26 cellular contexts compared by ENCODE assay signal in genomic region chr22:41876275-41876674, GRCh38. TPM values are rescaled to one million over a fixed set of nuclear protein-coding genes. Genes with fewer than 3 reads are reported as not detected.
A peak's percentile ranks its signal among the peaks of the same experiment; 100 is the strongest.
DNase-seq lines count a peak whose midpoint lies in the region; ATAC-seq and TF ChIP-seq lines count a peak whose summit lies in the region.
"Had no signal": no experiment of that assay in that cellular context is flagged by ENCODE, and none has a peak within 500 bp of the region (broad histone marks: within the 10 kb centered on the region; RNA-seq: fewer than 3 reads in every experiment).

No MANE protein-coding gene starts in this region.

- H3K36me3 Mint-ChIP-seq in activated CD4-positive, alpha-beta T cell treated with anti-CD3 and anti-CD28 coated beads for 36 hours (ENCODE audit: low read depth): peaks cover 83% of the 10 kb centered on the region
- H3K36me3 Mint-ChIP-seq in HFFc6 (ENCODE audit: low read depth): peaks cover 13% of the 10 kb centered on the region

- no peaks in the 10 kb centered on the region for H3K9me3 Mint-ChIP-seq in activated CD4-positive, alpha-beta T cell treated with anti-CD3 and anti-CD28 coated beads for 36 hours (ENCODE audit: low read depth)
- no peaks in the 10 kb centered on the region for H3K9me3 Mint-ChIP-seq in HFFc6
- H3K9me3 Mint-ChIP-seq: H9 had no signal

- TF ChIP-seq CTCF in HFFc6 (IDR thresholded peaks at IDR 0.05) (no peak), sigmoid colon (IDR thresholded peaks at IDR 0.05) (no peak), omental fat pad (IDR thresholded peaks at IDR 0.05) (no peak)

- CTCF ChIA-PET in activated CD4-positive, alpha-beta T cell treated with anti-CD3 and anti-CD28 coated beads for 36 hours (lab: Charles Lee): interaction anchor here (0.6 to 4.0 kb wide), 8 partner anchors 13 to 179 kb away, joined by 3 to 23 read pairs (median 5); partner anchors contain the start of gene CCDC134

- no peaks in the 10 kb centered on the region for H3K27me3 ChIP-seq in sigmoid colon
- H3K27me3 ChIP-seq: suprapubic skin had no signal

- TF ChIP-seq EP300 in sigmoid colon (IDR thresholded peaks at IDR 0.05): no peak

- POLR2A ChIA-PET in activated CD4-positive, alpha-beta T cell treated with anti-CD3 and anti-CD28 coated beads for 36 hours (lab: Charles Lee): interaction anchor here (0.6 to 3.4 kb wide), 6 partner anchors 14 to 318 kb away, joined by 3 to 57 read pairs (median 4); partner anchors contain the start of gene SREBF2

- no peak overlapping the region for H3K4me3 ChIP-seq in sigmoid colon
- H3K4me3 ChIP-seq: PC-9, suprapubic skin had no signal

- peak overlapping the region; percentile 66 for H3K4me3 Mint-ChIP-seq in activated CD4-positive, alpha-beta T cell treated with anti-CD3 and anti-CD28 coated beads for 36 hours
- H3K4me3 Mint-ChIP-seq in HFFc6: no peak overlapping the region
- H3K4me3 Mint-ChIP-seq: H9 had no signal

- H3K36me3 ChIP-seq in sigmoid colon: peaks cover 9 to 97% (median 29%) of the 10 kb centered on the region in 4 donors

- no peak overlapping the region for H3K27ac ChIP-seq in sigmoid colon
- H3K27ac ChIP-seq: PC-9, suprapubic skin had no signal

- WGBS in sigmoid colon, 2 donors: 85 to 94% methylated on average over 3 of the region's 3 CpGs

- no peaks in the 10 kb centered on the region for H3K4me1 ChIP-seq in sigmoid colon
- H3K4me1 ChIP-seq: Caco-2, suprapubic skin had no signal

- H3K4me1 Mint-ChIP-seq in activated CD4-positive, alpha-beta T cell treated with anti-CD3 and anti-CD28 coated beads for 36 hours: peaks cover 77% of the 10 kb centered on the region
- peaks cover 22% of the 10 kb centered on the region for H3K4me1 Mint-ChIP-seq in HFFc6 (ENCODE audit: low read depth)
- H3K4me1 Mint-ChIP-seq: H9 had no signal

- intact Hi-C loops in activated CD4-positive, alpha-beta T cell treated with anti-CD3 and anti-CD28 coated beads for 36 hours (cut with DNase I, micrococcal nuclease): loop anchor here in 1 of 2 experiments (5.0 kb wide), 1 partner anchor 36 kb away; no protein-coding TSS in a partner anchor
- intact Hi-C loops in sigmoid colon (cut with DNase I): no loop called here

- TF ChIP-seq POLR2A in sigmoid colon (IDR thresholded peaks at IDR 0.05): no peak

- H3K9me3 ChIP-seq in sigmoid colon: no peaks in the 10 kb centered on the region
- H3K9me3 ChIP-seq: Caco-2, suprapubic skin had no signal

- no peaks in the 10 kb centered on the region for H3K27me3 Mint-ChIP-seq in activated CD4-positive, alpha-beta T cell treated with anti-CD3 and anti-CD28 coated beads for 36 hours
- H3K27me3 Mint-ChIP-seq in HFFc6 (ENCODE audit: insufficient read depth): no peaks in the 10 kb centered on the region; the same call in none of the 2 replicates

- H3K27ac Mint-ChIP-seq in activated CD4-positive, alpha-beta T cell treated with anti-CD3 and anti-CD28 coated beads for 36 hours: peak overlapping the region; percentile 84
- no peak overlapping the region for H3K27ac Mint-ChIP-seq in HFFc6

- DNase-seq in activated CD4-positive, alpha-beta T cell treated with anti-CD3 and anti-CD28 coated beads for 36 hours: no peak
- DNase-seq in activated CD4-positive, alpha-beta T cell treated with anti-CD3 and anti-CD28 coated beads, Interleukin-2, amount 50 U/mL, for 4 hours: no peak
- DNase-seq in AG08395 (ENCODE audit: low spot score) (peak; percentile 36), HFFc6 (peak; percentile 3), dedifferentiated amniotic fluid mesenchymal stem cell (ENCODE audit: extremely low spot score) (peak; percentile 26), sigmoid colon (no peak), omental fat pad (ENCODE audit: low spot score) (no peak), NCI-H2107 (lab: John Stamatoyannopoulos, UW) (no peak)
- DNase-seq: 8988T; activated effector memory CD4-positive, alpha-beta T cell treated with anti-CD3 and anti-CD28 coated beads, Interleukin-2, amount 50 U/mL, for 16 hours; Caco-2; central memory CD4-positive, alpha-beta T cell; DMS79 treated with DMSO at 0.1 percent for 48 hours; H9; head of caudate nucleus; mammary epithelial cell; NCI-H1436; NCI-H2171; NCI-H524; PC-9; SHP77 had no signal

- no peak for ATAC-seq in activated CD4-positive, alpha-beta T cell treated with anti-CD3 and anti-CD28 coated beads for 36 hours
- no peak for ATAC-seq in omental fat pad (ENCODE audit: low FRiP score)

RNA-seq across cellular contexts. Expression of gene SHISA8, which starts 38.6 kb away (rescaled TPM):
- 1 to 10 TPM; 1.4 to 1.9 TPM for total RNA-seq in activated CD4-positive, alpha-beta T cell treated with anti-CD3 and anti-CD28 coated beads for 36 hours
- not detected for total RNA-seq in HFFc6 (2021; fragmentation: NEBNext Ultra II Directional; extraction: Animal tissue kit (Norgen Biotek cat#: 25700))
- not detected for total RNA-seq in sigmoid colon
- under 1 TPM in 1 of 3 donors, not detected in 2; 0.12 TPM for polyA plus RNA-seq in sigmoid colon
- not detected for total RNA-seq in omental fat pad
- total RNA-seq: dermis microvascular lymphatic vessel endothelial cell, fibroblast of villous mesenchyme, mammary epithelial cell, suprapubic skin, urinary bladder had no signal
- polyA plus RNA-seq: BJ, mammary epithelial cell, urinary bladder had no signal

RNA-seq across cellular contexts. Expression of gene SREBF2, which starts 43.4 kb away (rescaled TPM):
- 100 to 1,000 TPM; 101 to 105 TPM for total RNA-seq in activated CD4-positive, alpha-beta T cell treated with anti-CD3 and anti-CD28 coated beads for 36 hours
- total RNA-seq in HFFc6 (2021; fragmentation: NEBNext Ultra II Directional; extraction: Animal tissue kit (Norgen Biotek cat#: 25700)): 10 to 100 TPM; 29.3 to 42.1 (median 37.6) TPM
- total RNA-seq in sigmoid colon (10 to 100 TPM; 25.2 to 51.0 (median 33.4) TPM), omental fat pad (10 to 100 TPM; 26.3 to 63.5 (median 33.8) TPM)
- 100 to 1,000 TPM in 1 of 3 donors, 10 to 100 TPM in 2; 13.8 to 132 (median 15.3) TPM for polyA plus RNA-seq in sigmoid colon

RNA-seq across cellular contexts. Expression of gene TNFRSF13C, which starts 50.3 kb away (rescaled TPM):
- 1 to 10 TPM; 2.2 to 3.0 TPM for total RNA-seq in activated CD4-positive, alpha-beta T cell treated with anti-CD3 and anti-CD28 coated beads for 36 hours
- under 1 TPM; 0.05 to 0.32 (median 0.25) TPM for total RNA-seq in HFFc6 (2021; fragmentation: NEBNext Ultra II Directional; extraction: Animal tissue kit (Norgen Biotek cat#: 25700))
- total RNA-seq in sigmoid colon (not detected), omental fat pad (under 1 TPM; 0.16 to 0.84 (median 0.22) TPM)
- 10 to 100 TPM in 1 of 3 donors, 1 to 10 TPM in 1, under 1 TPM in 1; 0.23 to 23.9 (median 1.2) TPM for polyA plus RNA-seq in sigmoid colon

Comparison
In these comparisons a context has a peak if more than half of its experiments do, and no peak if none do; other contexts are left out.
1. DNase-seq: peak in AG08395 (single experiment), HFFc6 (single experiment) and dedifferentiated amniotic fluid mesenchymal stem cell (single experiment); none in activated CD4-positive, alpha-beta T cell treated with anti-CD3 and anti-CD28 coated beads for 36 hours (single experiment), activated CD4-positive, alpha-beta T cell treated with anti-CD3 and anti-CD28 coated beads, Interleukin-2, amount 50 U/mL, for 4 hours (0 of 2), sigmoid colon (single experiment), omental fat pad (single experiment) and NCI-H2107 (single experiment).